In the genomic region with DNA sequence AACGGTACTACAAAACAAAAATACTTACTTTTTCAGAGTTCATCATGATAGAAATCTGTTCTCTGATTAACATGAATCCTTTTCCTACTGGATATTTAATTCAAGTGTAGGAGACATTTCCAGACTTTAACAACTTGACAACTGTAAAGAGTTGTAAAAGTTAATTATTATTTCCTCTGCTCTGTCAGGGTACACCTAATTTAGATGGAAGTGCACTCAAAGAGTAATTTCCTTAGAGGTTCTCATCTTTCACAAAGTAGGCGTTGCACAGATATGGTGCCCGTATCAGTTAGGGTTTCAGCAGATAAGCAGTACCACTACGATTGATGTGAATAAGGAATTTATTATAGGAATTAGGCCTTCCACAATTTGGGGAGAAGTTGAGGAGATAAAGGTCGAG, we compare ENCODE assay signal across 20 cellular contexts. TPM values are rescaled to one million over a fixed set of nuclear protein-coding genes. Genes with fewer than 3 reads are reported as not detected.
"Had no signal": no experiment of that assay in that cellular context is flagged by ENCODE, and none has a peak within 500 bp of the region (broad histone marks: within the 10 kb centered on the region; RNA-seq: fewer than 3 reads in every experiment).

No MANE protein-coding gene starts in this region.

- H3K36me3 ChIP-seq: esophagus squamous epithelium, gastroesophageal sphincter, neutrophil, tibial artery, upper lobe of left lung, uterus had no signal

- H3K9me3 Mint-ChIP-seq: effector memory CD8-positive, alpha-beta T cell; naive thymus-derived CD4-positive, alpha-beta T cell; stimulated activated effector memory CD8-positive, alpha-beta T cell treated with anti-CD3 and anti-CD28 coated beads, Interleukin-12 subunit alpha, Interleukin-12 subunit beta, amount 100 ng/mL, for 72 hours; stimulated activated naive CD8-positive, alpha-beta T cell treated with anti-CD3 and anti-CD28 coated beads, Interleukin-15, Interleukin-2, amounts not matched to agents 100 ng/mL and 50 ng/mL, for 24 hours had no signal

- H3K4me3 Mint-ChIP-seq: effector memory CD8-positive, alpha-beta T cell; naive thymus-derived CD4-positive, alpha-beta T cell; stimulated activated effector memory CD8-positive, alpha-beta T cell treated with anti-CD3 and anti-CD28 coated beads, Interleukin-12 subunit alpha, Interleukin-12 subunit beta, amount 100 ng/mL, for 72 hours; stimulated activated naive CD8-positive, alpha-beta T cell treated with anti-CD3 and anti-CD28 coated beads, Interleukin-15, Interleukin-2, amounts not matched to agents 100 ng/mL and 50 ng/mL, for 24 hours had no signal

- H3K4me3 ChIP-seq: esophagus squamous epithelium, gastroesophageal sphincter, lung, smooth muscle cell, tibial artery, upper lobe of left lung, uterus had no signal

- H3K4me1 Mint-ChIP-seq: naive thymus-derived CD4-positive, alpha-beta T cell; stimulated activated effector memory CD8-positive, alpha-beta T cell treated with anti-CD3 and anti-CD28 coated beads, Interleukin-12 subunit alpha, Interleukin-12 subunit beta, amount 100 ng/mL, for 72 hours had no signal

- H3K9me3 ChIP-seq: esophagus squamous epithelium, gastroesophageal sphincter, neutrophil, tibial artery, upper lobe of left lung, uterus had no signal

- H3K4me1 ChIP-seq: esophagus squamous epithelium, gastroesophageal sphincter, tibial artery, upper lobe of left lung, uterus had no signal

- ATAC-seq: effector memory CD8-positive, alpha-beta T cell; gastroesophageal sphincter; left ventricle myocardium superior; naive thymus-derived CD4-positive, alpha-beta T cell; right cardiac atrium; stimulated activated effector memory CD8-positive, alpha-beta T cell treated with anti-CD3 and anti-CD28 coated beads, Interleukin-12 subunit alpha, Interleukin-12 subunit beta, amount 100 ng/mL, for 72 hours had no signal

- H3K27ac Mint-ChIP-seq: effector memory CD8-positive, alpha-beta T cell; naive thymus-derived CD4-positive, alpha-beta T cell; stimulated activated effector memory CD8-positive, alpha-beta T cell treated with anti-CD3 and anti-CD28 coated beads, Interleukin-12 subunit alpha, Interleukin-12 subunit beta, amount 100 ng/mL, for 72 hours; stimulated activated naive CD8-positive, alpha-beta T cell treated with anti-CD3 and anti-CD28 coated beads, Interleukin-15, Interleukin-2, amounts not matched to agents 100 ng/mL and 50 ng/mL, for 24 hours had no signal

- DNase-seq: effector memory CD8-positive, alpha-beta T cell; esophagus squamous epithelium; foreskin fibroblast; glutamatergic neuron; islet precursor cell; left ventricle myocardium superior; mesenchymal stem cell; naive thymus-derived CD4-positive, alpha-beta T cell; right cardiac atrium; stimulated activated CD4-positive, alpha-beta T cell treated with anti-CD3 and anti-CD28 coated beads, Interleukin-4, amount 100 ng/mL, for 1 hour; stimulated activated CD8-positive, alpha-beta memory T cell treated with anti-CD3 and anti-CD28 coated beads, Interleukin-4, amount 100 ng/mL, for 48 hours; tibial artery; upper lobe of left lung; uterus had no signal

- H3K27me3 ChIP-seq: esophagus squamous epithelium, gastroesophageal sphincter, neutrophil, tibial artery, upper lobe of left lung, uterus had no signal

- H3K27ac ChIP-seq: esophagus squamous epithelium, gastroesophageal sphincter, neutrophil, tibial artery, upper lobe of left lung, uterus had no signal

- H3K36me3 Mint-ChIP-seq: naive thymus-derived CD4-positive, alpha-beta T cell; stimulated activated effector memory CD8-positive, alpha-beta T cell treated with anti-CD3 and anti-CD28 coated beads, Interleukin-12 subunit alpha, Interleukin-12 subunit beta, amount 100 ng/mL, for 72 hours had no signal

RNA-seq across cellular contexts. Expression of a gene that starts 16.2 kb away (rescaled TPM):
- total RNA-seq: naive thymus-derived CD4-positive, alpha-beta T cell had no signal
- polyA plus RNA-seq: naive thymus-derived CD4-positive, alpha-beta T cell; smooth muscle cell had no signal
